In genomic region chr11:74255741-74256369, GRCh38 we compare ENCODE assay signal across 1 cellular context.
TF ChIP-seq lines count a peak whose summit lies in the region.

No MANE protein-coding gene starts in this region.

TF ChIP-seq in GM12878, 131 proteins besides CTCF, POLR2A, EP300 and RAD21 (continued from another document):
- TF ChIP-seq, protein P1, sequence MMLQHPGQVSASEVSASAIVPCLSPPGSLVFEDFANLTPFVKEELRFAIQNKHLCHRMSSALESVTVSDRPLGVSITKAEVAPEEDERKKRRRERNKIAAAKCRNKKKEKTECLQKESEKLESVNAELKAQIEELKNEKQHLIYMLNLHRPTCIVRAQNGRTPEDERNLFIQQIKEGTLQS (IDR thresholded peaks at IDR 0.05; ENCODE audit: borderline replicate concordance, extremely low read depth, low read depth, low read length) = no peak
- TF ChIP-seq SIN3A (IDR thresholded peaks at IDR 0.05; ENCODE audit: low read depth, low read length) = no peak
- no peak for TF ChIP-seq ETV6 (conservative IDR thresholded peaks at IDR 0.05 in 1 of 2, IDR thresholded peaks at IDR 0.05 in 1 of 2; ENCODE audit: borderline replicate concordance in 1 of 2, low read depth in 1 of 2)
- TF ChIP-seq E2F4 (IDR thresholded peaks at IDR 0.05; ENCODE audit: low read depth, low read length) = no peak
- TF ChIP-seq HCFC1 (IDR thresholded peaks at IDR 0.05; ENCODE audit: low read length) = no peak
- TF ChIP-seq IRF4 (IDR thresholded peaks at IDR 0.05; ENCODE audit: low read depth, low read length) = no peak
- TF ChIP-seq ZBTB4 (CRISPR knock-in tag; IDR thresholded peaks at IDR 0.05) = no peak
- no peak for TF ChIP-seq PKNOX1 (IDR thresholded peaks at IDR 0.05)
- no peak for TF ChIP-seq TCF12 (IDR thresholded peaks at IDR 0.05; ENCODE audit: low read depth, low read length)
- no peak for TF ChIP-seq ZNF622 (IDR thresholded peaks at IDR 0.05)
- TF ChIP-seq RUNX3 (IDR thresholded peaks at IDR 0.05; ENCODE audit: low read length) = 0 out of 2 replicates have a peak, but pooled peaks have one; percentile 18
- peak; percentile 64; the same call in 1 of the 2 replicates for TF ChIP-seq WRNIP1 (IDR thresholded peaks at IDR 0.05; ENCODE audit: borderline replicate concordance, low read depth, low read length)
- TF ChIP-seq NRF1 (conservative IDR thresholded peaks at IDR 0.05; ENCODE audit: low read depth, low read length) = no peak
